Comparison of ENCODE assay signal across 18 cellular contexts in genomic region chr17:55063857-55064485, GRCh38.
"Had no signal": no experiment of that assay in that cellular context is flagged by ENCODE, and none has a peak within 500 bp of the region (broad histone marks: within the 10 kb centered on the region; RNA-seq: fewer than 3 reads in every experiment).

No MANE protein-coding gene starts in this region.

- DNase-seq: activated CD4-positive, alpha-beta T cell treated with anti-CD3 and anti-CD28 coated beads for 4 hours; activated CD4-positive, alpha-beta T cell treated with anti-CD3 and anti-CD28 coated beads, Interleukin-2, amount 50 U/mL, for 48 hours; activated CD4-positive, CD25-positive, alpha-beta regulatory T cell; activated CD8-positive, alpha-beta memory T cell treated with anti-CD3 and anti-CD28 coated beads, Interleukin-2, amount 50 U/mL, for 48 hours; activated effector memory CD4-positive, alpha-beta T cell treated with Interleukin-2 at 50 U/mL for 16 hours; activated naive CD4-positive, alpha-beta T cell treated with anti-CD3 and anti-CD28 coated beads, Interleukin-2, amount 10 ng/mL, durations not matched to agents 7 days and 5 days; activated T-cell treated with anti-CD3 and anti-CD28 coated beads, Interleukin-2, amount 50 U/mL, for 48 hours; amygdala; cerebellar nuclear complex; endodermal cell; esophagus squamous epithelium; gastrocnemius medialis; hypothalamus; midbrain; pancreas; psoas muscle; stimulated activated CD4-positive, alpha-beta T cell treated with anti-CD3 and anti-CD28 coated beads, Interleukin-4, amount 100 ng/mL, for 24 hours; stimulated activated naive CD8-positive, alpha-beta T cell treated with anti-CD3 and anti-CD28 coated beads, Interleukin-15, Interleukin-2, amounts not matched to agents 100 U/mL and 50 U/mL, for 24 hours had no signal

- ATAC-seq: gastrocnemius medialis; pancreas; psoas muscle; stimulated activated naive CD8-positive, alpha-beta T cell treated with anti-CD3 and anti-CD28 coated beads, Interleukin-15, Interleukin-2, amounts not matched to agents 100 U/mL and 50 U/mL, for 24 hours had no signal
